ENCODE assay signal across 15 cellular contexts in the genomic region with DNA sequence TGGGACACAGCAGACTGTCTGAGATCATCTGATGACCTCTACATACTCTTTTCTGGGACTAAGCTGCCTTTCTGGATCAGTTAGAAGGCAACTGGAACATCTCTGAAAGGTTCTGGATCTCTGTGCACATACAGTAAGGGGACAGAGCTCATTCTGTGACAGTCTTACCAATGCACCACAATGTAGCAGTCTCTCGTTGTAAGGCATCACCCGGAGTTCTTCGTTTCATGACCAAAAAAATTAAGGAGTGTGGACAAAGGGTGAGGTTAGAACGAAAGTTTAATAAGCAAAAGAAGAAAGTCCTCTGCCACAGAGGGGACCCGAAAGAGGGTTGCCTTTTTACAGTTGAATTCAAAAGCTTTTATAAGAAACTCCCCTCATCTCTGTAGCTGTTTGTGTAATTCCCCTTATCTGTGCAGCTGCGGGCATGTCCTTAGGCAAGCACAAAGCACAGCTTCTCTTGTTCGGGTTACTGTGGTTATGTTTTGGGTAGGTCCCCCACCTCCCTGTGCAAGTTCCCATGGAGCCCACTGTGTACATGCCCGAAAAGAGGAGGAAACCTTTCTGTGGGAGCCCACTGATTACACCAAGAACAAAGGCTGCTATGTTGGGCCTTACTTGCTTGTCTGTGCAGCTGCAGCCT. TPM values are rescaled to one million over a fixed set of nuclear protein-coding genes. Genes with fewer than 3 reads are reported as not detected.
DNase-seq lines count a peak whose midpoint lies in the region; ATAC-seq and TF ChIP-seq lines count a peak whose summit lies in the region.
"Had no signal": no experiment of that assay in that cellular context is flagged by ENCODE, and none has a peak within 500 bp of the region (broad histone marks: within the 10 kb centered on the region; RNA-seq: fewer than 3 reads in every experiment).

No MANE protein-coding gene starts in this region.

- peaks cover 25% of the 10 kb centered on the region for H3K27me3 Mint-ChIP-seq in chondrocyte (ENCODE audit: low read depth)

- no peak overlapping the region for H3K4me3 ChIP-seq in body of pancreas
- H3K4me3 ChIP-seq: heart right ventricle had no signal

- H3K4me3 Mint-ChIP-seq in chondrocyte (ENCODE audit: unreplicated experiment): no peak overlapping the region
- H3K4me3 Mint-ChIP-seq: naive thymus-derived CD8-positive, alpha-beta T cell had no signal

- no peak overlapping the region for H3K27ac ChIP-seq in body of pancreas

- no peaks in the 10 kb centered on the region for H3K9me3 Mint-ChIP-seq in chondrocyte (ENCODE audit: low read depth)
- H3K9me3 Mint-ChIP-seq: IgD-negative memory B cell; naive thymus-derived CD8-positive, alpha-beta T cell had no signal

- H3K27me3 ChIP-seq in body of pancreas: no peaks in the 10 kb centered on the region

- no peaks in the 10 kb centered on the region for H3K9me3 ChIP-seq in body of pancreas
- H3K9me3 ChIP-seq: heart right ventricle had no signal

- no peaks in the 10 kb centered on the region for H3K4me1 Mint-ChIP-seq in chondrocyte (ENCODE audit: low read depth)
- H3K4me1 Mint-ChIP-seq: IgD-negative memory B cell had no signal

- H3K36me3 ChIP-seq in body of pancreas (replicated peaks in 1 of 2; ENCODE audit: insufficient read depth in 1 of 2, low read depth in 2 of 2): no peaks in the 10 kb centered on the region
- H3K36me3 ChIP-seq: heart right ventricle had no signal

- H3K27ac Mint-ChIP-seq in chondrocyte (ENCODE audit: unreplicated experiment): no peak overlapping the region
- H3K27ac Mint-ChIP-seq: IgD-negative memory B cell had no signal

- WGBS in body of pancreas, 2 donors: 53 to 62% methylated on average over 8 of the region's 8 CpGs

- intact Hi-C loops in body of pancreas (cut with DNase I): no loop called here

- H3K4me1 ChIP-seq in body of pancreas: no peaks in the 10 kb centered on the region

- H3K36me3 Mint-ChIP-seq in chondrocyte (ENCODE audit: low read depth): no peaks in the 10 kb centered on the region
- H3K36me3 Mint-ChIP-seq: IgD-negative memory B cell; naive thymus-derived CD8-positive, alpha-beta T cell had no signal

- DNase-seq in MV-4-11 (lab: John Stamatoyannopoulos, UW): peak; percentile 11
- peak; percentile 10 for DNase-seq in occipital lobe (lab: John Stamatoyannopoulos, UW)
- no peak for DNase-seq in NCI-H2081 (lab: John Stamatoyannopoulos, UW)
- no peak for DNase-seq in body of pancreas
- DNase-seq in chondrocyte (ENCODE audit: low spot score): no peak
- DNase-seq in middle frontal gyrus (ENCODE audit: extremely low spot score, low spot score): no peak
- DNase-seq: activated T-cell treated with anti-CD3 and anti-CD28 coated beads, Interleukin-2, amount 50 U/mL, for 1 hour; heart right ventricle; naive thymus-derived CD8-positive, alpha-beta T cell; NCI-H82; T1000 had no signal

- no peak for TF ChIP-seq POLR2A in body of pancreas (IDR thresholded peaks at IDR 0.05)

- ATAC-seq in GM18867 (IDR thresholded peaks at IDR 0.05; ENCODE audit: unreplicated experiment) (peak; percentile 48), HG02610 (IDR thresholded peaks at IDR 0.05; ENCODE audit: unreplicated experiment) (peak; percentile 82), body of pancreas (no peak)

- TF ChIP-seq CTCF in body of pancreas (IDR thresholded peaks at IDR 0.05) (no peak), chondrocyte (IDR thresholded peaks at IDR 0.05) (no peak)

RNA-seq across cellular contexts. Expression of a gene that starts 53.2 kb away (rescaled TPM):
- total RNA-seq in occipital lobe (77.4 TPM), body of pancreas (1 to 10 TPM in 1 of 2 donors, not detected in 1; 1.0 TPM), chondrocyte (not detected in 3 replicates)
- total RNA-seq: naive thymus-derived CD8-positive, alpha-beta T cell; ureter had no signal

Comparison
In these comparisons a context has a peak if more than half of its experiments do, and no peak if none do; other contexts are left out.
1. DNase-seq: peak in MV-4-11 (single experiment) and occipital lobe (single experiment); none in NCI-H2081 (0 of 2), body of pancreas (0 of 4), chondrocyte (single experiment) and middle frontal gyrus (single experiment).
2. RNA of a gene that starts 53.2 kb away (total RNA-seq): 77.4 TPM in occipital lobe (single experiment); 1.0 TPM in body of pancreas and not detected in chondrocyte; every median in the first group is over 10 times any median in the second.